25 cellular contexts compared by ENCODE assay signal in the genomic region with DNA sequence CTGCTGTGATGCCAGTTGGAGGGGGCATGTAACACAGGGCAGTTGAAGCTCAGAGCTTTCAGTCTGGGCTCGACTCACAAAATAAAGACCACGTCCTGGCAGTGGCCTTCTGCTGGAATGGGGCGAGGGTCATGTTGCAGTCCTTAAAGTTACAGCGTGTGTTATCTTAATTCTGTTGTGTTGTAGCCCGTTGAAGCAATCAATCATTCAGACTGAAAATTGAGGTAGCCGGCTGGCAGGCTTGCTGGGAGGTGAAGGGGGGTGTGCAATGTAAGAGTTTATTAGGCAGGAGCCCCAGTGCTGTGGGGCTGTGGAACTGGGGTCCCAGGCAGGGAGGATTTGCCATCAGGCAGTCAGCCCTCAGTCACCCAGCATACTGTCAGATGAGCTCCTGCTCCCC.
DNase-seq lines count a peak whose midpoint lies in the region; ATAC-seq, FAIRE-seq and TF ChIP-seq lines count a peak whose summit lies in the region.
"Had no signal": no experiment of that assay in that cellular context is flagged by ENCODE, and none has a peak within 500 bp of the region (broad histone marks: within the 10 kb centered on the region; RNA-seq: fewer than 3 reads in every experiment).

No MANE protein-coding gene starts in this region.

- 0 out of 2 replicates have a peak overlapping the region, but pooled peaks have one; percentile 21 for H2AK5ac ChIP-seq in IMR-90 (ENCODE audit: low read depth, low read length)
- H2AK5ac ChIP-seq in mesenchymal stem cell (ENCODE audit: low read length, severe bottlenecking) = no peak overlapping the region

- TF ChIP-seq CTCF in IMR-90 (conservative IDR thresholded peaks at IDR 0.05; ENCODE audit: low read depth, low read length) (no peak), K562 (IDR thresholded peaks at IDR 0.05 in 2 of 3, conservative IDR thresholded peaks at IDR 0.05 in 1 of 3; ENCODE audit: insufficient read depth in 2 of 3, low read depth in 1 of 3, low read length in 3 of 3) (no peak)

- H2BK12ac ChIP-seq in mesenchymal stem cell (ENCODE audit: low read length in 2 of 2) = no peak overlapping the region

- H3K36me3 ChIP-seq in IMR-90 (ENCODE audit: control insufficient read depth, insufficient read depth, low read length) (peaks cover 9% of the 10 kb centered on the region; the same call in 1 of the 2 replicates), K562 (ENCODE audit: control insufficient read depth, insufficient read depth, low read length) (no peaks in the 10 kb centered on the region), mesenchymal stem cell (ENCODE audit: control insufficient read depth in 1 of 2, insufficient read depth in 2 of 2, low read depth in 1 of 2, low read length in 2 of 2) (peaks cover 29 to 63% of the 10 kb centered on the region in 2 experiments)
- H3K36me3 ChIP-seq: HAP-1 had no signal

- CTCF ChIA-PET in IMR-90 (lab: Yijun Ruan, JAX) = no interaction called here
- CTCF ChIA-PET in K562 (lab: Yijun Ruan, JAX; ENCODE audit: low intra/inter-chr PET ratio) = no interaction called here

- no peak overlapping the region for H2AFZ ChIP-seq in IMR-90 (replicated peaks; ENCODE audit: low read length, poor library complexity)
- H2AFZ ChIP-seq in K562 (ENCODE audit: low read depth, low read length) = no peak overlapping the region
- H2AFZ ChIP-seq in mesenchymal stem cell (ENCODE audit: low read depth, low read length) = no peak overlapping the region

- POLR2A ChIA-PET in IMR-90 (lab: Charles Lee; ENCODE audit: unreplicated experiment) (no interaction called here), K562 (lab: Yijun Ruan, JAX) (no interaction called here)

- H4K20me1 ChIP-seq in IMR-90 (ENCODE audit: insufficient read depth, low read length) = no peaks in the 10 kb centered on the region
- H4K20me1 ChIP-seq in K562 (replicated peaks; ENCODE audit: control insufficient read depth, insufficient read depth, low read length) = no peaks in the 10 kb centered on the region; the same call in 1 of the 2 replicates

- H3K14ac ChIP-seq in IMR-90 (replicated peaks; ENCODE audit: low read depth, low read length) (no peak overlapping the region), mesenchymal stem cell (ENCODE audit: low read length in 2 of 2) (no peak overlapping the region)

- H3K56ac ChIP-seq in IMR-90 (ENCODE audit: extremely low read depth, insufficient read depth, low read length) = no peak overlapping the region

- no peak for TF ChIP-seq EP300 in K562 (IDR thresholded peaks at IDR 0.05; ENCODE audit: low read length)

- in situ Hi-C loops in IMR-90 (cut with MboI; ENCODE audit: low sequenced_read_pairs) = no loop called here
- in situ Hi-C loops in K562 (cut with MboI) = no loop called here

- H2BK120ac ChIP-seq in IMR-90 (ENCODE audit: low read depth, low read length) (no peak overlapping the region), mesenchymal stem cell (ENCODE audit: low read depth, low read length) (no peak overlapping the region)

- H4K8ac ChIP-seq in IMR-90 (ENCODE audit: low read depth in 2 of 2, low read length in 2 of 2) (no peak overlapping the region), mesenchymal stem cell (ENCODE audit: low read length) (no peak overlapping the region)

- 52% methylated on average over 2 of the region's 6 CpGs; no CpG with 5 or more reads in 1 of the 2 experiments for WGBS in IMR-90 (ENCODE audit: extremely low coverage in 2 of 2, insufficient read length in 1 of 2), 2 experiments
- 4% methylated on average over 6 of the region's 6 CpGs for WGBS in K562 (ENCODE audit: insufficient coverage, low coverage, missing lambda C conversion rate)
- 80% methylated on average over 6 of the region's 6 CpGs for WGBS in mesenchymal stem cell

- H4K91ac ChIP-seq in IMR-90 (ENCODE audit: insufficient read depth, low read depth, low read length) (no peak overlapping the region), mesenchymal stem cell (ENCODE audit: low read length) (peak overlapping the region; percentile 11)

- H3K36me3 Mint-ChIP-seq in activated naive CD4-positive, alpha-beta T cell treated with anti-CD3 and anti-CD28 coated beads, Interleukin-2, amount 50 U/mL, for 72 hours = peaks cover 0 to 5% of the 10 kb centered on the region in 2 donors

- H3K9me3 ChIP-seq in IMR-90 (ENCODE audit: control insufficient read depth, insufficient read depth, low read length) = no peaks in the 10 kb centered on the region
- no peaks in the 10 kb centered on the region for H3K9me3 ChIP-seq in K562 (replicated peaks; ENCODE audit: control insufficient read depth, insufficient read depth, low read depth, low read length)
- H3K9me3 ChIP-seq in mesenchymal stem cell (ENCODE audit: control insufficient read depth, low read length) = no peaks in the 10 kb centered on the region
- H3K9me3 ChIP-seq: A549; BE2C; BLaER1 treated with 17β-estradiol and CSF1 and Interleukin-3, amounts not matched to agents 10 nM and 100 nM; HAP-1 had no signal

- H2BK5ac ChIP-seq in IMR-90 (ENCODE audit: low read depth, low read length, poor library complexity, severe bottlenecking) (no peak overlapping the region), mesenchymal stem cell (ENCODE audit: low read depth, low read length, poor library complexity, severe bottlenecking) (no peak overlapping the region)

- ATAC-seq in IMR-90 (ENCODE audit: low read depth) (no peak), K562 (no peak)
- no peak for ATAC-seq in activated naive CD4-positive, alpha-beta T cell treated with anti-CD3 and anti-CD28 coated beads, Interleukin-2, amount 50 U/mL, for 72 hours
- ATAC-seq: A549, GM12878 had no signal

- H3K9ac ChIP-seq in IMR-90 (ENCODE audit: low read depth, low read length) (no peak overlapping the region), K562 (ENCODE audit: insufficient read depth in 1 of 2, low read depth in 2 of 2, low read length in 2 of 2) (no peak overlapping the region), mesenchymal stem cell (ENCODE audit: low read length) (no peak overlapping the region)
- H3K9ac ChIP-seq: BLaER1 treated with 17β-estradiol and CSF1 and Interleukin-3, amounts not matched to agents 10 nM and 100 nM had no signal

- H3K4me1 ChIP-seq in IMR-90 (ENCODE audit: control insufficient read depth, insufficient read depth, low read length) (peaks cover 32% of the 10 kb centered on the region), K562 (replicated peaks in 1 of 2; ENCODE audit: control insufficient read depth in 2 of 2, insufficient read depth in 2 of 2, low read length in 2 of 2) (no peaks in the 10 kb centered on the region), mesenchymal stem cell (ENCODE audit: control insufficient read depth, insufficient read depth, low read depth, low read length) (peaks cover 9% of the 10 kb centered on the region)
- H3K4me1 ChIP-seq: HAP-1 had no signal

- no peak for DNase-seq in IMR-90
- DNase-seq in K562 (ENCODE audit: extremely low read depth in 1 of 4, low spot score in 3 of 4) = no peak
- no peak for DNase-seq in mesenchymal stem cell
- no peak for DNase-seq in GM12892 (ENCODE audit: insufficient read length)
- no peak for DNase-seq in activated naive CD4-positive, alpha-beta T cell treated with anti-CD3 and anti-CD28 coated beads, Interleukin-2, amount 50 U/mL, for 72 hours (ENCODE audit: low spot score in 2 of 2)
- DNase-seq in SIG-M5 treated with dmso at 0.1 percent for 504 hours (lab: John Stamatoyannopoulos, UW; ENCODE audit: unreplicated experiment) = no peak
- DNase-seq: 8988T; ACHN; AML-193; BE2C; CD4-positive, alpha-beta T cell; CD8-positive, alpha-beta memory T cell; DMS 273 treated with DMSO at 0.1 percent for 48 hours; DMS79; EL; GDM1; GOT3; HFFc6 had no signal

- intact Hi-C loops in IMR-90 (cut with micrococcal nuclease) = no loop called here
- intact Hi-C loops in K562 (cut with micrococcal nuclease) = no loop called here

- dilution Hi-C loops in IMR-90 (cut with HindIII; ENCODE audit: low sequenced_read_pairs, unreplicated experiment) = no loop called here

- H3K79me2 ChIP-seq in K562 (ENCODE audit: control insufficient read depth, insufficient read depth, low read length) = no peaks in the 10 kb centered on the region

- H3K23ac ChIP-seq in IMR-90 (ENCODE audit: low read depth, low read length) = no peak overlapping the region
- H3K23ac ChIP-seq in mesenchymal stem cell (ENCODE audit: low read length in 2 of 2) = no peak overlapping the region

- H3K27me3 ChIP-seq in IMR-90 (ENCODE audit: control insufficient read depth, insufficient read depth, low read length) = no peaks in the 10 kb centered on the region
- peaks cover 23 to 74% of the 10 kb centered on the region in 2 experiments for H3K27me3 ChIP-seq in K562 (ENCODE audit: control insufficient read depth in 2 of 2, insufficient read depth in 2 of 2, low read length in 2 of 2)
- no peaks in the 10 kb centered on the region for H3K27me3 ChIP-seq in mesenchymal stem cell (ENCODE audit: control insufficient read depth in 1 of 2, insufficient read depth in 1 of 2, low read length in 2 of 2)
- H3K27me3 ChIP-seq: BE2C; BLaER1 treated with 17β-estradiol and CSF1 and Interleukin-3, amounts not matched to agents 10 nM and 100 nM had no signal

- H3K4me2 ChIP-seq in IMR-90 (ENCODE audit: low read depth, low read length) = no peak overlapping the region
- H3K4me2 ChIP-seq in K562 (ENCODE audit: insufficient read depth, low read length) = no peak overlapping the region
- H3K4me2 ChIP-seq in mesenchymal stem cell (ENCODE audit: low read length, poor library complexity, severe bottlenecking) = no peak overlapping the region
- H3K4me2 ChIP-seq: A549 had no signal

- BruUV-seq in IMR-90 (replicated peaks; lab: Mats Ljungman, UMichigan) (no TSS peak), K562 (replicated peaks; lab: Mats Ljungman, UMichigan) (no TSS peak)

- H3K4me3 ChIP-seq in IMR-90 (ENCODE audit: insufficient read depth, low read depth, low read length) = no peak overlapping the region
- H3K4me3 ChIP-seq in K562 = no peak overlapping the region
- H3K4me3 ChIP-seq in mesenchymal stem cell (ENCODE audit: insufficient read depth in 1 of 2, low read depth in 1 of 2, low read length in 2 of 2) = no peak overlapping the region
- H3K4me3 ChIP-seq: A549; BLaER1 treated with 17β-estradiol and CSF1 and Interleukin-3, amounts not matched to agents 10 nM and 100 nM; GM12878; HAP-1 had no signal

- no peak overlapping the region for H4K5ac ChIP-seq in IMR-90 (ENCODE audit: low read depth, low read length)

- H3K27ac Mint-ChIP-seq in activated naive CD4-positive, alpha-beta T cell treated with anti-CD3 and anti-CD28 coated beads, Interleukin-2, amount 50 U/mL, for 72 hours = no peak overlapping the region
- H3K27ac Mint-ChIP-seq: CD4-positive, alpha-beta T cell; HFFc6 had no signal

- TF ChIP-seq POLR2A in IMR-90 (IDR thresholded peaks at IDR 0.05; ENCODE audit: low read depth, low read length) (no peak), K562 (conservative IDR thresholded peaks at IDR 0.05) (no peak), GM12892 (IDR thresholded peaks at IDR 0.05; ENCODE audit: low read depth, low read length) (no peak)

- no peak overlapping the region for H2BK15ac ChIP-seq in IMR-90 (ENCODE audit: low read depth, low read length)
- no peak overlapping the region for H2BK15ac ChIP-seq in mesenchymal stem cell (ENCODE audit: low read depth, poor library complexity, severe bottlenecking)

- no peak overlapping the region for H2AK9ac ChIP-seq in IMR-90 (replicated peaks; ENCODE audit: low read depth, low read length, poor library complexity)

- peaks cover 34% of the 10 kb centered on the region for H3K9me1 ChIP-seq in IMR-90 (ENCODE audit: insufficient read depth, low read length)
- no peaks in the 10 kb centered on the region for H3K9me1 ChIP-seq in K562 (ENCODE audit: control insufficient read depth, insufficient read depth, low read length)

- H3K18ac ChIP-seq in IMR-90 (ENCODE audit: low read depth, low read length) (no peak overlapping the region), mesenchymal stem cell (ENCODE audit: low read depth in 1 of 2, low read length in 2 of 2) (no peak overlapping the region)

- FAIRE-seq in K562 (lab: Jason Lieb, UNC) = no peak
- no peak for FAIRE-seq in GM12892 (lab: Jason Lieb, UNC)
- FAIRE-seq: A549, D721Med, GM12878, GM18507, H54 had no signal

- no peak overlapping the region for H2BK20ac ChIP-seq in IMR-90 (ENCODE audit: low read depth, low read length)

- TF ChIP-seq RAD21 in IMR-90 (IDR thresholded peaks at IDR 0.05; ENCODE audit: low read length) (no peak), K562 (CRISPR knock-in tag; conservative IDR thresholded peaks at IDR 0.05 in 1 of 2, IDR thresholded peaks at IDR 0.05 in 1 of 2) (no peak)

- H3K27ac ChIP-seq in IMR-90 (ENCODE audit: insufficient read depth, low read length) = no peak overlapping the region
- H3K27ac ChIP-seq in K562 (ENCODE audit: extremely low read depth, low read depth, low read length) = no peak overlapping the region
- H3K27ac ChIP-seq in mesenchymal stem cell (ENCODE audit: low read length, poor library complexity, severe bottlenecking) = no peak overlapping the region

- no peaks in the 10 kb centered on the region for H3K9me3 Mint-ChIP-seq in activated naive CD4-positive, alpha-beta T cell treated with anti-CD3 and anti-CD28 coated beads, Interleukin-2, amount 50 U/mL, for 72 hours
- H3K9me3 Mint-ChIP-seq: CD4-positive, alpha-beta T cell; CD8-positive, alpha-beta memory T cell; HFFc6 had no signal

- H3K79me1 ChIP-seq in IMR-90 (ENCODE audit: low read depth in 1 of 2, low read length in 2 of 2) (peaks cover 0 to 13% of the 10 kb centered on the region in 2 experiments; a peak in 2 of 4 replicates), mesenchymal stem cell (replicated peaks; ENCODE audit: low read length, poor library complexity, severe bottlenecking) (no peaks in the 10 kb centered on the region)

- no peak overlapping the region for H3K4ac ChIP-seq in IMR-90 (ENCODE audit: low read depth, low read length)
- no peak overlapping the region for H3K4ac ChIP-seq in mesenchymal stem cell (ENCODE audit: low read depth in 1 of 2, low read length in 2 of 2)
